ENCODE assay signal across 1 cellular context in the genomic region with DNA sequence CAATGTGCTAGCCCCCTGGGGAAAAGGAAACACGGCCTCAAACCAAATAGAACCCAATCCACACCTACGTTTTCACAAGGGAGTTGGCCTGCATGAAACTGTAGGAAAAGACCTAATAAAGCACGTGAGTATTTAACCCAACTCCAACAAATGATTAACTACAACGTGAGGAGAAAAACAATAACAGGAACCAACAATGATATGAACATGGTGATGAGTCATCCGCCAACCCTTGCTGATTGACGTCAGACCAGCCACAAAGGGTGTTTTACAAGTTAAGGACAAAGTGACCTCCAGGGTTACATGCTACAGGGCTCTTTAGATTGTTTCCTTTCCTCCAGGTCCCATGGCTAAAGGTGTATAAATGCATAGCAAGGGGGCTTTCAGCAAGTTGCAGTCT.
TF ChIP-seq lines count a peak whose summit lies in the region.

No MANE protein-coding gene starts in this region.

TF ChIP-seq in HEK293, 187 proteins besides CTCF, POLR2A, EP300 and RAD21 (continued from another document and continues in another):
- TF ChIP-seq, protein P1, sequence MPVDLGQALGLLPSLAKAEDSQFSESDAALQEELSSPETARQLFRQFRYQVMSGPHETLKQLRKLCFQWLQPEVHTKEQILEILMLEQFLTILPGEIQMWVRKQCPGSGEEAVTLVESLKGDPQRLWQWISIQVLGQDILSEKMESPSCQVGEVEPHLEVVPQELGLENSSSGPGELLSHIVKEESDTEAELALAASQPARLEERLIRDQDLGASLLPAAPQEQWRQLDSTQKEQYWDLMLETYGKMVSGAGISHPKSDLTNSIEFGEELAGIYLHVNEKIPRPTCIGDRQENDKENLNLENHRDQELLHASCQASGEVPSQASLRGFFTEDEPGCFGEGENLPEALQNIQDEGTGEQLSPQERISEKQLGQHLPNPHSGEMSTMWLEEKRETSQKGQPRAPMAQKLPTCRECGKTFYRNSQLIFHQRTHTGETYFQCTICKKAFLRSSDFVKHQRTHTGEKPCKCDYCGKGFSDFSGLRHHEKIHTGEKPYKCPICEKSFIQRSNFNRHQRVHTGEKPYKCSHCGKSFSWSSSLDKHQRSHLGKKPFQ (tag by site-specific recombination; IDR thresholded peaks at IDR 0.05), result no peak
- TF ChIP-seq ZNF23 (tag by site-specific recombination; IDR thresholded peaks at IDR 0.05; ENCODE audit: borderline replicate concordance) (no peak), ZNF121 (tag by site-specific recombination; IDR thresholded peaks at IDR 0.05) (no peak), MEIS1 (CRISPR knock-in tag; IDR thresholded peaks at IDR 0.05; ENCODE audit: borderline replicate concordance) (no peak), IKZF3 (tag by site-specific recombination; IDR thresholded peaks at IDR 0.05) (no peak), ZNF311 (tag by site-specific recombination; IDR thresholded peaks at IDR 0.05; ENCODE audit: borderline replicate concordance) (no peak), KLF16 (tag by site-specific recombination; IDR thresholded peaks at IDR 0.05) (no peak), OVOL3 (tag by site-specific recombination; IDR thresholded peaks at IDR 0.05) (no peak), ZNF302 (tag by site-specific recombination; IDR thresholded peaks at IDR 0.05; ENCODE audit: low read depth) (no peak), ZNF473 (tag by site-specific recombination; IDR thresholded peaks at IDR 0.05) (no peak), ZNF555 (tag by site-specific recombination; conservative IDR thresholded peaks at IDR 0.05) (no peak), ZNF112 (tag by site-specific recombination; IDR thresholded peaks at IDR 0.05) (no peak), ZNF707 (tag by site-specific recombination; IDR thresholded peaks at IDR 0.05) (no peak), KLF1 (tag by site-specific recombination; IDR thresholded peaks at IDR 0.05) (no peak), ZNF623 (tag by site-specific recombination; IDR thresholded peaks at IDR 0.05) (no peak), ZNF2 (tag by site-specific recombination; IDR thresholded peaks at IDR 0.05) (no peak), SCRT2 (tag by site-specific recombination; IDR thresholded peaks at IDR 0.05) (peak; percentile 54), ZNF223 (tag by site-specific recombination; IDR thresholded peaks at IDR 0.05) (no peak), YY2 (tag by site-specific recombination; IDR thresholded peaks at IDR 0.05) (no peak), HOXA7 (CRISPR knock-in tag; IDR thresholded peaks at IDR 0.05; ENCODE audit: borderline replicate concordance) (no peak), ZNF571 (tag by site-specific recombination; IDR thresholded peaks at IDR 0.05) (no peak), ZEB2 (tag by site-specific recombination; IDR thresholded peaks at IDR 0.05) (peak; percentile 70), ZNF677 (tag by site-specific recombination; IDR thresholded peaks at IDR 0.05) (no peak), ZNF514 (tag by site-specific recombination; IDR thresholded peaks at IDR 0.05) (no peak), ZNF747 (tag by site-specific recombination; IDR thresholded peaks at IDR 0.05) (no peak), ZFP37 (tag by site-specific recombination; IDR thresholded peaks at IDR 0.05) (peak; percentile 63; the same call in 1 of the 2 replicates), ZNF132 (tag by site-specific recombination; IDR thresholded peaks at IDR 0.05; ENCODE audit: borderline replicate concordance) (no peak), ZNF792 (tag by site-specific recombination; IDR thresholded peaks at IDR 0.05) (no peak), ZNF221 (tag by site-specific recombination; IDR thresholded peaks at IDR 0.05; ENCODE audit: borderline replicate concordance) (no peak), HOXC10 (CRISPR knock-in tag; IDR thresholded peaks at IDR 0.05) (no peak), GLI4 (tag by site-specific recombination; IDR thresholded peaks at IDR 0.05) (no peak), ZNF394 (tag by site-specific recombination; IDR thresholded peaks at IDR 0.05; ENCODE audit: borderline replicate concordance) (no peak), ZNF624 (tag by site-specific recombination; IDR thresholded peaks at IDR 0.05) (no peak), ZNF658 (tag by site-specific recombination; IDR thresholded peaks at IDR 0.05) (no peak), KLF9 (tag by site-specific recombination; IDR thresholded peaks at IDR 0.05; ENCODE audit: low read depth) (no peak), ZNF354C (tag by site-specific recombination; IDR thresholded peaks at IDR 0.05; ENCODE audit: borderline replicate concordance, low read depth) (no peak), KLF7 (tag by site-specific recombination; IDR thresholded peaks at IDR 0.05; ENCODE audit: borderline replicate concordance) (no peak), ZNF350 (tag by site-specific recombination; IDR thresholded peaks at IDR 0.05) (no peak), ZFP69B (tag by site-specific recombination; IDR thresholded peaks at IDR 0.05) (peak; percentile 59; the same call in 1 of the 2 replicates), ZNF549 (tag by site-specific recombination; IDR thresholded peaks at IDR 0.05) (no peak), ZNF266 (tag by site-specific recombination; IDR thresholded peaks at IDR 0.05; ENCODE audit: low read depth) (no peak), ZNF341 (tag by site-specific recombination; IDR thresholded peaks at IDR 0.05; ENCODE audit: low read depth) (no peak), ZNF629 (tag by site-specific recombination; IDR thresholded peaks at IDR 0.05) (peak; percentile 96), ZNF596 (tag by site-specific recombination; IDR thresholded peaks at IDR 0.05) (no peak), ZNF433 (tag by site-specific recombination; IDR thresholded peaks at IDR 0.05; ENCODE audit: low read depth) (no peak), TRIM28 (IDR thresholded peaks at IDR 0.05; ENCODE audit: borderline replicate concordance, low read length) (no peak), ZNF76 (tag by site-specific recombination; IDR thresholded peaks at IDR 0.05; ENCODE audit: borderline replicate concordance, low read depth) (no peak), ZNF501 (tag by site-specific recombination; IDR thresholded peaks at IDR 0.05) (0 out of 2 replicates have a peak, but pooled peaks have one; percentile 49), SETDB1 (IDR thresholded peaks at IDR 0.05; ENCODE audit: insufficient read length, low read length) (no peak), BCL11A (tag by site-specific recombination; IDR thresholded peaks at IDR 0.05; ENCODE audit: low read depth) (peak; percentile 57; the same call in 1 of the 2 replicates), EGR2 (tag by site-specific recombination; IDR thresholded peaks at IDR 0.05; ENCODE audit: low read depth) (0 out of 2 replicates have a peak, but pooled peaks have one; percentile 17)
- TF ChIP-seq, protein P2, sequence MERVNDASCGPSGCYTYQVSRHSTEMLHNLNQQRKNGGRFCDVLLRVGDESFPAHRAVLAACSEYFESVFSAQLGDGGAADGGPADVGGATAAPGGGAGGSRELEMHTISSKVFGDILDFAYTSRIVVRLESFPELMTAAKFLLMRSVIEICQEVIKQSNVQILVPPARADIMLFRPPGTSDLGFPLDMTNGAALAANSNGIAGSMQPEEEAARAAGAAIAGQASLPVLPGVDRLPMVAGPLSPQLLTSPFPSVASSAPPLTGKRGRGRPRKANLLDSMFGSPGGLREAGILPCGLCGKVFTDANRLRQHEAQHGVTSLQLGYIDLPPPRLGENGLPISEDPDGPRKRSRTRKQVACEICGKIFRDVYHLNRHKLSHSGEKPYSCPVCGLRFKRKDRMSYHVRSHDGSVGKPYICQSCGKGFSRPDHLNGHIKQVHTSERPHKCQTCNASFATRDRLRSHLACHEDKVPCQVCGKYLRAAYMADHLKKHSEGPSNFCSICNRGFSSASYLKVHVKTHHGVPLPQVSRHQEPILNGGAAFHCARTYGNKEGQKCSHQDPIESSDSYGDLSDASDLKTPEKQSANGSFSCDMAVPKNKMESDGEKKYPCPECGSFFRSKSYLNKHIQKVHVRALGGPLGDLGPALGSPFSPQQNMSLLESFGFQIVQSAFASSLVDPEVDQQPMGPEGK (tag by site-specific recombination; IDR thresholded peaks at IDR 0.05), result peak; percentile 19; the same call in 1 of the 2 replicates
- TF ChIP-seq, protein P3, sequence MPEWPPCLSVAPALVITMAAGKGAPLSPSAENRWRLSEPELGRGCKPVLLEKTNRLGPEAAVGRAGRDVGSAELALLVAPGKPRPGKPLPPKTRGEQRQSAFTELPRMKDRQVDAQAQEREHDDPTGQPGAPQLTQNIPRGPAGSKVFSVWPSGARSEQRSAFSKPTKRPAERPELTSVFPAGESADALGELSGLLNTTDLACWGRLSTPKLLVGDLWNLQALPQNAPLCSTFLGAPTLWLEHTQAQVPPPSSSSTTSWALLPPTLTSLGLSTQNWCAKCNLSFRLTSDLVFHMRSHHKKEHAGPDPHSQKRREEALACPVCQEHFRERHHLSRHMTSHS (tag by site-specific recombination; IDR thresholded peaks at IDR 0.05), result no peak
- TF ChIP-seq, protein P4, sequence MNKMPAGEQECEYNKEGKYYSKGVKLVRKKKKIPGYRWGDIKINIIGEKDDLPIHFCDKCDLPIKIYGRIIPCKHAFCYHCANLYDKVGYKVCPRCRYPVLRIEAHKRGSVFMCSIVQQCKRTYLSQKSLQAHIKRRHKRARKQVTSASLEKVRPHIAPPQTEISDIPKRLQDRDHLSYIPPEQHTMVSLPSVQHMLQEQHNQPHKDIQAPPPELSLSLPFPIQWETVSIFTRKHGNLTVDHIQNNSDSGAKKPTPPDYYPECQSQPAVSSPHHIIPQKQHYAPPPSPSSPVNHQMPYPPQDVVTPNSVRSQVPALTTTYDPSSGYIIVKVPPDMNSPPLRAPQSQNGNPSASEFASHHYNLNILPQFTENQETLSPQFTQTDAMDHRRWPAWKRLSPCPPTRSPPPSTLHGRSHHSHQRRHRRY (tag by site-specific recombination; IDR thresholded peaks at IDR 0.05), result no peak
- TF ChIP-seq, protein P5, sequence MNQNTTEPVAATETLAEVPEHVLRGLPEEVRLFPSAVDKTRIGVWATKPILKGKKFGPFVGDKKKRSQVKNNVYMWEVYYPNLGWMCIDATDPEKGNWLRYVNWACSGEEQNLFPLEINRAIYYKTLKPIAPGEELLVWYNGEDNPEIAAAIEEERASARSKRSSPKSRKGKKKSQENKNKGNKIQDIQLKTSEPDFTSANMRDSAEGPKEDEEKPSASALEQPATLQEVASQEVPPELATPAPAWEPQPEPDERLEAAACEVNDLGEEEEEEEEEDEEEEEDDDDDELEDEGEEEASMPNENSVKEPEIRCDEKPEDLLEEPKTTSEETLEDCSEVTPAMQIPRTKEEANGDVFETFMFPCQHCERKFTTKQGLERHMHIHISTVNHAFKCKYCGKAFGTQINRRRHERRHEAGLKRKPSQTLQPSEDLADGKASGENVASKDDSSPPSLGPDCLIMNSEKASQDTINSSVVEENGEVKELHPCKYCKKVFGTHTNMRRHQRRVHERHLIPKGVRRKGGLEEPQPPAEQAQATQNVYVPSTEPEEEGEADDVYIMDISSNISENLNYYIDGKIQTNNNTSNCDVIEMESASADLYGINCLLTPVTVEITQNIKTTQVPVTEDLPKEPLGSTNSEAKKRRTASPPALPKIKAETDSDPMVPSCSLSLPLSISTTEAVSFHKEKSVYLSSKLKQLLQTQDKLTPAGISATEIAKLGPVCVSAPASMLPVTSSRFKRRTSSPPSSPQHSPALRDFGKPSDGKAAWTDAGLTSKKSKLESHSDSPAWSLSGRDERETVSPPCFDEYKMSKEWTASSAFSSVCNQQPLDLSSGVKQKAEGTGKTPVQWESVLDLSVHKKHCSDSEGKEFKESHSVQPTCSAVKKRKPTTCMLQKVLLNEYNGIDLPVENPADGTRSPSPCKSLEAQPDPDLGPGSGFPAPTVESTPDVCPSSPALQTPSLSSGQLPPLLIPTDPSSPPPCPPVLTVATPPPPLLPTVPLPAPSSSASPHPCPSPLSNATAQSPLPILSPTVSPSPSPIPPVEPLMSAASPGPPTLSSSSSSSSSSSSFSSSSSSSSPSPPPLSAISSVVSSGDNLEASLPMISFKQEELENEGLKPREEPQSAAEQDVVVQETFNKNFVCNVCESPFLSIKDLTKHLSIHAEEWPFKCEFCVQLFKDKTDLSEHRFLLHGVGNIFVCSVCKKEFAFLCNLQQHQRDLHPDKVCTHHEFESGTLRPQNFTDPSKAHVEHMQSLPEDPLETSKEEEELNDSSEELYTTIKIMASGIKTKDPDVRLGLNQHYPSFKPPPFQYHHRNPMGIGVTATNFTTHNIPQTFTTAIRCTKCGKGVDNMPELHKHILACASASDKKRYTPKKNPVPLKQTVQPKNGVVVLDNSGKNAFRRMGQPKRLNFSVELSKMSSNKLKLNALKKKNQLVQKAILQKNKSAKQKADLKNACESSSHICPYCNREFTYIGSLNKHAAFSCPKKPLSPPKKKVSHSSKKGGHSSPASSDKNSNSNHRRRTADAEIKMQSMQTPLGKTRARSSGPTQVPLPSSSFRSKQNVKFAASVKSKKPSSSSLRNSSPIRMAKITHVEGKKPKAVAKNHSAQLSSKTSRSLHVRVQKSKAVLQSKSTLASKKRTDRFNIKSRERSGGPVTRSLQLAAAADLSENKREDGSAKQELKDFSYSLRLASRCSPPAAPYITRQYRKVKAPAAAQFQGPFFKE (tag by site-specific recombination; IDR thresholded peaks at IDR 0.05; ENCODE audit: borderline replicate concordance), result no peak
- TF ChIP-seq, protein P6, sequence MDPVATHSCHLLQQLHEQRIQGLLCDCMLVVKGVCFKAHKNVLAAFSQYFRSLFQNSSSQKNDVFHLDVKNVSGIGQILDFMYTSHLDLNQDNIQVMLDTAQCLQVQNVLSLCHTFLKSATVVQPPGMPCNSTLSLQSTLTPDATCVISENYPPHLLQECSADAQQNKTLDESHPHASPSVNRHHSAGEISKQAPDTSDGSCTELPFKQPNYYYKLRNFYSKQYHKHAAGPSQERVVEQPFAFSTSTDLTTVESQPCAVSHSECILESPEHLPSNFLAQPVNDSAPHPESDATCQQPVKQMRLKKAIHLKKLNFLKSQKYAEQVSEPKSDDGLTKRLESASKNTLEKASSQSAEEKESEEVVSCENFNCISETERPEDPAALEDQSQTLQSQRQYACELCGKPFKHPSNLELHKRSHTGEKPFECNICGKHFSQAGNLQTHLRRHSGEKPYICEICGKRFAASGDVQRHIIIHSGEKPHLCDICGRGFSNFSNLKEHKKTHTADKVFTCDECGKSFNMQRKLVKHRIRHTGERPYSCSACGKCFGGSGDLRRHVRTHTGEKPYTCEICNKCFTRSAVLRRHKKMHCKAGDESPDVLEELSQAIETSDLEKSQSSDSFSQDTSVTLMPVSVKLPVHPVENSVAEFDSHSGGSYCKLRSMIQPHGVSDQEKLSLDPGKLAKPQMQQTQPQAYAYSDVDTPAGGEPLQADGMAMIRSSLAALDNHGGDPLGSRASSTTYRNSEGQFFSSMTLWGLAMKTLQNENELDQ (tag by site-specific recombination; IDR thresholded peaks at IDR 0.05; ENCODE audit: low read depth), result no peak
- TF ChIP-seq, protein P7, sequence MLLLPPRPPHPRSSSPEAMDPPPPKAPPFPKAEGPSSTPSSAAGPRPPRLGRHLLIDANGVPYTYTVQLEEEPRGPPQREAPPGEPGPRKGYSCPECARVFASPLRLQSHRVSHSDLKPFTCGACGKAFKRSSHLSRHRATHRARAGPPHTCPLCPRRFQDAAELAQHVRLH (tag by site-specific recombination; IDR thresholded peaks at IDR 0.05), result no peak
